ENCODE assay signal across 16 cellular contexts in genomic region chr3:133592843-133593242, GRCh38. TPM values are rescaled to one million over a fixed set of nuclear protein-coding genes. Genes with fewer than 3 reads are reported as not detected.
A peak's percentile ranks its signal among the peaks of the same experiment; 100 is the strongest.
DNase-seq lines count a peak whose midpoint lies in the region; ATAC-seq and TF ChIP-seq lines count a peak whose summit lies in the region.
"Had no signal": no experiment of that assay in that cellular context is flagged by ENCODE, and none has a peak within 500 bp of the region (broad histone marks: within the 10 kb centered on the region; RNA-seq: fewer than 3 reads in every experiment).

No MANE protein-coding gene starts in this region.

- peaks cover 3% of the 10 kb centered on the region for H3K36me3 ChIP-seq in GM06990 (ENCODE audit: control insufficient read depth, insufficient read depth, low read length)
- peaks cover 24% of the 10 kb centered on the region for H3K36me3 ChIP-seq in RWPE2 (ENCODE audit: low read depth)
- H3K36me3 ChIP-seq in osteoblast (ENCODE audit: insufficient read depth, low read length) = peaks cover 13% of the 10 kb centered on the region

- H3K27ac ChIP-seq in RWPE2 (ENCODE audit: poor library complexity, severe bottlenecking) (peak overlapping the region; percentile 70), osteoblast (ENCODE audit: low read depth, low read length) (peak overlapping the region; percentile 58)
- H3K27ac ChIP-seq: BLaER1 treated with 17β-estradiol and CSF1 and Interleukin-3, amounts not matched to agents 10 nM and 100 nM; gastrocnemius medialis; lower lobe of right lung; testis had no signal

- peaks cover 2% of the 10 kb centered on the region for H3K79me2 ChIP-seq in osteoblast (ENCODE audit: insufficient read depth, low read length)

- DNase-seq in GM06990 (ENCODE audit: extremely low read depth, insufficient read length) (peak; percentile 52), RWPE2 (ENCODE audit: low spot score) (no peak), osteoblast (ENCODE audit: insufficient read length, low spot score, missing footprints) (no peak), NAMALWA (ENCODE audit: low spot score) (no peak), mucosa of gallbladder (ENCODE audit: low spot score) (no peak), GM10266 (ENCODE audit: extremely low spot score) (no peak)
- DNase-seq: activated CD4-positive, alpha-beta T cell treated with anti-CD3 and anti-CD28 coated beads for 4 hours; DND-41; gastrocnemius medialis; lower lobe of right lung; NCI-H187; SHP77; stimulated activated CD4-positive, alpha-beta T cell treated with anti-CD3 and anti-CD28 coated beads, Interleukin-15, amount 100 ng/mL, for 24 hours; testis had no signal

- H3K27me3 ChIP-seq in GM06990 (replicated peaks; ENCODE audit: control insufficient read depth, insufficient read depth, low read length) = no peaks in the 10 kb centered on the region
- no peaks in the 10 kb centered on the region for H3K27me3 ChIP-seq in RWPE2 (ENCODE audit: insufficient read depth, poor library complexity, severe bottlenecking)
- H3K27me3 ChIP-seq in osteoblast (ENCODE audit: insufficient read depth, low read length) = no peaks in the 10 kb centered on the region
- H3K27me3 ChIP-seq: BLaER1 treated with 17β-estradiol and CSF1 and Interleukin-3, amounts not matched to agents 10 nM and 100 nM; gastrocnemius medialis; testis had no signal

- H3K4me1 ChIP-seq in RWPE2 (ENCODE audit: insufficient read depth, poor library complexity, severe bottlenecking) (peaks cover 12% of the 10 kb centered on the region), osteoblast (ENCODE audit: insufficient read depth, low read length) (peaks cover 53% of the 10 kb centered on the region)
- H3K4me1 ChIP-seq: BLaER1 treated with 17β-estradiol and CSF1 and Interleukin-3, amounts not matched to agents 10 nM and 100 nM; gastrocnemius medialis; testis had no signal

- ATAC-seq in GM21619 (IDR thresholded peaks at IDR 0.05; ENCODE audit: unreplicated experiment) = peak; percentile 48
- ATAC-seq in RWPE2 (ENCODE audit: low read depth) = no peak
- ATAC-seq: gastrocnemius medialis, lower lobe of right lung had no signal

- no peaks in the 10 kb centered on the region for H3K9me3 ChIP-seq in RWPE2 (ENCODE audit: severe bottlenecking)
- H3K9me3 ChIP-seq in osteoblast (ENCODE audit: low read depth, low read length) = no peaks in the 10 kb centered on the region
- H3K9me3 ChIP-seq: BLaER1 treated with 17β-estradiol and CSF1 and Interleukin-3, amounts not matched to agents 10 nM and 100 nM; gastrocnemius medialis; lower lobe of right lung; testis had no signal

- no peak overlapping the region for H3K4me2 ChIP-seq in osteoblast (ENCODE audit: insufficient read depth, low read length)
- H3K4me2 ChIP-seq: BLaER1 treated with 17β-estradiol and CSF1 and Interleukin-3, amounts not matched to agents 10 nM and 100 nM had no signal

- H3K4me3 ChIP-seq in GM06990 (replicated peaks; ENCODE audit: low read depth, low read length) (no peak overlapping the region), RWPE2 (ENCODE audit: severe bottlenecking) (no peak overlapping the region), osteoblast (ENCODE audit: insufficient read depth, low read length) (no peak overlapping the region)
- H3K4me3 ChIP-seq: BLaER1 treated with 17β-estradiol and CSF1 and Interleukin-3, amounts not matched to agents 10 nM and 100 nM; gastrocnemius medialis; lower lobe of right lung; testis had no signal

- H4K20me1 ChIP-seq in osteoblast (ENCODE audit: insufficient read depth, low read length) = peaks cover 5% of the 10 kb centered on the region

- TF ChIP-seq CTCF in GM06990 (IDR thresholded peaks at IDR 0.05; ENCODE audit: insufficient read depth, low read length, poor library complexity, severe bottlenecking) = no peak
- TF ChIP-seq CTCF in RWPE2 (IDR thresholded peaks at IDR 0.05; ENCODE audit: poor library complexity, severe bottlenecking) = no peak
- TF ChIP-seq CTCF in osteoblast (IDR thresholded peaks at IDR 0.05; ENCODE audit: extremely low read depth, low read depth, low read length) = no peak
- no peak for TF ChIP-seq CTCF in GM10266 (IDR thresholded peaks at IDR 0.05; ENCODE audit: control insufficient read depth, insufficient read depth, low read depth, missing control alignments)

- H2AFZ ChIP-seq in osteoblast (ENCODE audit: low read length) = no peak overlapping the region

RNA-seq across cellular contexts. Expression of gene CDV3, which starts 19.4 kb away (rescaled TPM):
- total RNA-seq in osteoblast = 154 and 166 TPM in 2 replicates
- total RNA-seq in mucosa of gallbladder = 108 TPM
